Comparison of ENCODE assay signal across 11 cellular contexts in the genomic region with DNA sequence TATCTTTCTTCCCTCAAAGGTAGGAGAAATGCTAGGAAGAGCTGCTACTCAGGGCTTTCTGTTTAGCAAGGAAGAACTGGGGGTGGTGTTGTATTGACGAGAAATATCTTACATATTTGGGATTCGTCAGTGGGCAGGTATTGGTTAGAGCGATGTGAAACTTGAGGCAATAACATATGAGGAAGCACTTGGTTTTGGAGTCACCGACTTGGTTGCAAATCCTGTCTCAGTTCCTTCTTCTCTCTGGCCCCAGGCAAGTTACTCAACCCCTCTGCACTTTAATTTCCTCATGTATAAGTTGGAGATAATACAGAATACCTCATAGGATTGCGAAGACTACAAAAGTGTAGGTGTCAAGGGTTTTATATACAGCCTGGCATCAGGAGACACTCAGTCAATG. TPM values are rescaled to one million over a fixed set of nuclear protein-coding genes. Genes with fewer than 3 reads are reported as not detected.
A peak's percentile ranks its signal among the peaks of the same experiment; 100 is the strongest.
DNase-seq lines count a peak whose midpoint lies in the region; ATAC-seq and TF ChIP-seq lines count a peak whose summit lies in the region.
"Had no signal": no experiment of that assay in that cellular context is flagged by ENCODE, and none has a peak within 500 bp of the region (broad histone marks: within the 10 kb centered on the region; RNA-seq: fewer than 3 reads in every experiment).

No MANE protein-coding gene starts in this region.

- no peaks in the 10 kb centered on the region for H3K36me3 ChIP-seq in lower lobe of right lung
- H3K36me3 ChIP-seq in neuronal stem cell (replicated peaks in 1 of 2; ENCODE audit: control insufficient read depth in 2 of 2, insufficient read depth in 2 of 2, low read length in 2 of 2): no peaks in the 10 kb centered on the region

- H2AK5ac ChIP-seq in neuronal stem cell (ENCODE audit: low read depth, low read length): no peak overlapping the region

- intact Hi-C loops in lower lobe of right lung (cut with DNase I): no loop called here

- in situ Hi-C loops in GM13976 (cut with MboI; ENCODE audit: low sequenced_read_pairs, unreplicated experiment): no loop called here

- H2AFZ ChIP-seq in neuronal stem cell (ENCODE audit: low read length): no peak overlapping the region

- peak; percentile 98 to 99 for DNase-seq in NOMO-1 (lab: John Stamatoyannopoulos, UW; ENCODE audit: unreplicated experiment in 2 of 2)
- DNase-seq in lower lobe of right lung: no peak
- DNase-seq in neuronal stem cell (ENCODE audit: low spot score): no peak
- DNase-seq in GM13976 (ENCODE audit: low spot score): no peak
- no peak for DNase-seq in retina
- no peak for DNase-seq in C1 segment of cervical spinal cord (lab: John Stamatoyannopoulos, UW)
- DNase-seq: NCI-H2171 had no signal

- TF ChIP-seq CTCF in lower lobe of right lung (IDR thresholded peaks at IDR 0.05) (no peak), GM13976 (IDR thresholded peaks at IDR 0.05; ENCODE audit: borderline replicate concordance, control extremely low read depth, extremely low read depth, insufficient read depth, missing control alignments) (no peak)

- H2BK12ac ChIP-seq in neuronal stem cell (ENCODE audit: low read length): no peak overlapping the region

- H3K4me3 ChIP-seq in lower lobe of right lung (no peak overlapping the region), neuronal stem cell (ENCODE audit: low read length in 2 of 2) (no peak overlapping the region)

- WGBS in neuronal stem cell (ENCODE audit: extremely low coverage in 2 of 2, insufficient read length in 2 of 2, insufficient replicate concordance in 1 of 2), 2 donors: no CpG with 5 or more reads among the region's 5 CpGs

- H2BK5ac ChIP-seq in neuronal stem cell (ENCODE audit: low read length): no peak overlapping the region

- no peak overlapping the region for H3K23ac ChIP-seq in neuronal stem cell (ENCODE audit: low read depth, low read length, poor library complexity)

- no peak overlapping the region for H3K14ac ChIP-seq in neuronal stem cell (ENCODE audit: low read length)

- H3K9ac ChIP-seq in neuronal stem cell (ENCODE audit: low read depth, low read length, poor library complexity): no peak overlapping the region

- H2BK120ac ChIP-seq in neuronal stem cell (ENCODE audit: low read depth, low read length): no peak overlapping the region

- H4K91ac ChIP-seq in neuronal stem cell (ENCODE audit: low read depth, low read length, poor library complexity): no peak overlapping the region

- no peaks in the 10 kb centered on the region for H3K4me1 ChIP-seq in lower lobe of right lung
- no peaks in the 10 kb centered on the region for H3K4me1 ChIP-seq in neuronal stem cell (ENCODE audit: control insufficient read depth in 2 of 2, insufficient read depth in 1 of 2, low read depth in 1 of 2, low read length in 2 of 2)

- H3K9me3 ChIP-seq in lower lobe of right lung: no peaks in the 10 kb centered on the region
- no peaks in the 10 kb centered on the region for H3K9me3 ChIP-seq in neuronal stem cell (replicated peaks in 1 of 2; ENCODE audit: control insufficient read depth in 2 of 2, insufficient read depth in 1 of 2, low read depth in 1 of 2, low read length in 2 of 2)

- H3K18ac ChIP-seq in neuronal stem cell (ENCODE audit: low read length): no peak overlapping the region

- ATAC-seq in GM18517 (IDR thresholded peaks at IDR 0.05; ENCODE audit: unreplicated experiment): peak; percentile 79
- ATAC-seq in HG02798 (IDR thresholded peaks at IDR 0.05; ENCODE audit: poor library complexity, unreplicated experiment): peak; percentile 73
- ATAC-seq in lower lobe of right lung: peak; percentile 82 to 85
- ATAC-seq: HCT116, WTC11 had no signal

- H3K4ac ChIP-seq in neuronal stem cell (ENCODE audit: low read length): no peak overlapping the region

- no peaks in the 10 kb centered on the region for H3K79me1 ChIP-seq in neuronal stem cell (ENCODE audit: low read depth, low read length)

- no peak overlapping the region for H4K8ac ChIP-seq in neuronal stem cell (ENCODE audit: low read depth, low read length)

- H3K27me3 ChIP-seq in lower lobe of right lung (ENCODE audit: low read depth): no peaks in the 10 kb centered on the region
- H3K27me3 ChIP-seq in neuronal stem cell (ENCODE audit: control insufficient read depth in 3 of 3, insufficient read depth in 3 of 3, low read depth in 1 of 3, low read length in 3 of 3): no peaks in the 10 kb centered on the region

- H3K27ac ChIP-seq in lower lobe of right lung (no peak overlapping the region), neuronal stem cell (replicated peaks; ENCODE audit: low read length) (no peak overlapping the region)

- H3K4me2 ChIP-seq in neuronal stem cell (ENCODE audit: insufficient read depth, low read length, poor library complexity, severe bottlenecking): no peak overlapping the region

- H2BK15ac ChIP-seq in neuronal stem cell (ENCODE audit: low read length): no peak overlapping the region

RNA-seq across cellular contexts. Expression of gene GPAT3, which starts 34.1 kb away (rescaled TPM):
- 5.9 TPM for total RNA-seq in lower lobe of right lung
- polyA plus RNA-seq in neuronal stem cell (2013, experiment 1 of 2): 0.13 TPM
- polyA plus RNA-seq in neuronal stem cell (2013, experiment 2 of 2): 0.06 TPM

Comparison
In these comparisons a context has a peak if more than half of its experiments do, and no peak if none do; other contexts are left out.
1. DNase-seq: peak in NOMO-1 (2 of 2); none in lower lobe of right lung (single experiment), neuronal stem cell (single experiment), GM13976 (single experiment), retina (single experiment) and C1 segment of cervical spinal cord (0 of 14).
2. Peak in every context shown above with its lines, with median percentiles within 50 percentile points of each other: ATAC-seq.